In genomic region chr14:88562831-88563686, GRCh38 we compare ENCODE assay signal across 1 cellular context.
TF ChIP-seq lines count a peak whose summit lies in the region.

ZC3H14 (plus strand) TSS chr14:88563037; CDS start chr14:88563134, 97 bp downstream.

TF ChIP-seq in K562, 482 proteins besides CTCF, POLR2A, EP300 and RAD21 (continued from another document and continues in another):
- TF ChIP-seq CTCFL (IDR thresholded peaks at IDR 0.05; ENCODE audit: borderline replicate concordance, insufficient read depth, low read depth, low read length, poor library complexity, severe bottlenecking) (no peak), HLTF (IDR thresholded peaks at IDR 0.05) (no peak; the same call in 1 of the 2 replicates), SMARCC2 (IDR thresholded peaks at IDR 0.05; ENCODE audit: low read depth) (no peak), CTBP1 (IDR thresholded peaks at IDR 0.05; ENCODE audit: borderline replicate concordance) (peak; percentile 92), GABPA (tag; conservative IDR thresholded peaks at IDR 0.05; ENCODE audit: low read depth) (0 out of 2 replicates have a peak, but pooled peaks have one; percentile 13), NCOA1 (IDR thresholded peaks at IDR 0.05; ENCODE audit: low read depth) (no peak), WHSC1 (IDR thresholded peaks at IDR 0.05; ENCODE audit: low read length) (no peak), ZNF146 (CRISPR knock-in tag; IDR thresholded peaks at IDR 0.05; ENCODE audit: unreplicated experiment) (no peak), CCNT2 (IDR thresholded peaks at IDR 0.05; ENCODE audit: borderline replicate concordance, extremely low read depth, insufficient read length, low read depth, low read length) (peak; percentile 16), POLR2G (IDR thresholded peaks at IDR 0.05; ENCODE audit: low read depth, low read length) (peak; percentile 89), PTTG1 (tag; IDR thresholded peaks at IDR 0.05; ENCODE audit: low read depth) (no peak), DDX20 (tag; IDR thresholded peaks at IDR 0.05; ENCODE audit: low read depth) (no peak), ZNF639 (CRISPR knock-in tag; conservative IDR thresholded peaks at IDR 0.05 in 1 of 2, IDR thresholded peaks at IDR 0.05 in 1 of 2) (0 out of 4 replicates have a peak, but pooled peaks of 1 of the 2 experiments have one; percentile 38), GTF2A2 (tag; IDR thresholded peaks at IDR 0.05) (no peak), PATZ1 (CRISPR knock-in tag; IDR thresholded peaks at IDR 0.05; ENCODE audit: borderline replicate concordance) (no peak), FOXM1 (IDR thresholded peaks at IDR 0.05; ENCODE audit: low read depth) (no peak), FOXM1 (CRISPR knock-in tag; IDR thresholded peaks at IDR 0.05; ENCODE audit: low read depth) (0 out of 2 replicates have a peak, but pooled peaks have one; percentile 27), ETS1 (conservative IDR thresholded peaks at IDR 0.05; ENCODE audit: control insufficient read depth, low read depth, low read length) (0 out of 2 replicates have a peak, but pooled peaks have one; percentile 32), ZNF707 (CRISPR knock-in tag; conservative IDR thresholded peaks at IDR 0.05) (no peak), ATF7 (IDR thresholded peaks at IDR 0.05) (peak; percentile 28; the same call in 1 of the 2 replicates), FIP1L1 (IDR thresholded peaks at IDR 0.05; ENCODE audit: low read depth, low read length, poor library complexity, severe bottlenecking) (peak; percentile 37), CXXC5 (CRISPR knock-in tag; IDR thresholded peaks at IDR 0.05) (peak; percentile 79), NCOA4 (IDR thresholded peaks at IDR 0.05; ENCODE audit: partially characterized antibody) (no peak), BACH1 (tag; IDR thresholded peaks at IDR 0.05) (no peak), MYC (IDR thresholded peaks at IDR 0.05; ENCODE audit: low read depth, low read length) (peak; percentile 77), MYC (CRISPR knock-in tag; IDR thresholded peaks at IDR 0.05; ENCODE audit: borderline replicate concordance, low read depth) (no peak), HMGXB4 (CRISPR knock-in tag; IDR thresholded peaks at IDR 0.05) (peak; percentile 67), PURB (CRISPR knock-in tag; IDR thresholded peaks at IDR 0.05; ENCODE audit: low read depth) (no peak), CREB3L1 (IDR thresholded peaks at IDR 0.05; ENCODE audit: borderline replicate concordance, low read depth) (no peak), TRIM24 (IDR thresholded peaks at IDR 0.05) (no peak), HMGN3 (IDR thresholded peaks at IDR 0.05; ENCODE audit: borderline replicate concordance, extremely low read depth, insufficient read length, low read depth, low read length) (no peak), YY1 (IDR thresholded peaks at IDR 0.05; ENCODE audit: borderline replicate concordance in 1 of 3, control insufficient read depth in 1 of 3, extremely low read depth in 1 of 3, insufficient read depth in 3 of 3, insufficient read length in 1 of 3, insufficient replicate concordance in 2 of 3, low read depth in 1 of 3, low read length in 2 of 3) (peak in 2 of 3 experiments; percentile 10 to 18), ERF (CRISPR knock-in tag; IDR thresholded peaks at IDR 0.05) (no peak), ZKSCAN3 (CRISPR knock-in tag; IDR thresholded peaks at IDR 0.05) (no peak), BCLAF1 (IDR thresholded peaks at IDR 0.05; ENCODE audit: borderline replicate concordance in 1 of 2, control insufficient read depth in 1 of 2, low read depth in 2 of 2, low read length in 1 of 2) (no peak), ADNP (tag; IDR thresholded peaks at IDR 0.05) (no peak), POLR2B (IDR thresholded peaks at IDR 0.05; ENCODE audit: low read depth, partially characterized antibody) (peak; percentile 79), EP400 (IDR thresholded peaks at IDR 0.05) (peak; percentile 61; the same call in 1 of the 2 replicates), NONO (IDR thresholded peaks at IDR 0.05; ENCODE audit: low read depth in 2 of 2, low read length in 1 of 2) (peak in 1 of 2 experiments; percentile 49; a peak in 1 of 4 replicates), ZNF24 (IDR thresholded peaks at IDR 0.05) (0 out of 2 replicates have a peak, but pooled peaks have one; percentile 55), E2F6 (IDR thresholded peaks at IDR 0.05; ENCODE audit: borderline replicate concordance in 1 of 2, extremely low read depth in 1 of 2, insufficient read depth in 1 of 2, insufficient read length in 1 of 2, low read depth in 1 of 2, low read length in 1 of 2, poor library complexity in 1 of 2, severe bottlenecking in 1 of 2) (peak; percentile 68 to 83), CHD1 (IDR thresholded peaks at IDR 0.05; ENCODE audit: low read length) (peak; percentile 27), ZFPM2 (CRISPR knock-in tag; IDR thresholded peaks at IDR 0.05) (no peak), ZNF695 (CRISPR knock-in tag; IDR thresholded peaks at IDR 0.05) (no peak), SIN3A (IDR thresholded peaks at IDR 0.05; ENCODE audit: borderline replicate concordance in 2 of 2, control insufficient read depth in 1 of 2, low read depth in 2 of 2, low read length in 2 of 2) (peak in 1 of 2 experiments; percentile 79; a peak in 2 of 4 replicates), MEIS2 (IDR thresholded peaks at IDR 0.05; ENCODE audit: partially characterized antibody) (peak; percentile 94), ZNF263 (CRISPR knock-in tag; IDR thresholded peaks at IDR 0.05; ENCODE audit: borderline replicate concordance) (0 out of 2 replicates have a peak, but pooled peaks have one; percentile 10), SMAD4 (CRISPR knock-in tag; conservative IDR thresholded peaks at IDR 0.05) (0 out of 2 replicates have a peak, but pooled peaks have one; percentile 18), VEZF1 (CRISPR knock-in tag; IDR thresholded peaks at IDR 0.05) (peak; percentile 79), TEAD4 (IDR thresholded peaks at IDR 0.05; ENCODE audit: low read length) (no peak), TEAD4 (CRISPR knock-in tag; IDR thresholded peaks at IDR 0.05; ENCODE audit: borderline replicate concordance) (no peak)
